In genomic region chr3:8416965-8417364, GRCh38 we compare ENCODE assay signal across 10 cellular contexts.
A peak's percentile ranks its signal among the peaks of the same experiment; 100 is the strongest.
DNase-seq lines count a peak whose midpoint lies in the region; ATAC-seq and TF ChIP-seq lines count a peak whose summit lies in the region.
"Had no signal": no experiment of that assay in that cellular context is flagged by ENCODE, and none has a peak within 500 bp of the region (broad histone marks: within the 10 kb centered on the region; RNA-seq: fewer than 3 reads in every experiment).

No MANE protein-coding gene starts in this region.

- H3K4me1 Mint-ChIP-seq in activated CD4-positive, alpha-beta T cell treated with anti-CD3 and anti-CD28 coated beads for 36 hours = peaks cover 5% of the 10 kb centered on the region
- H3K4me1 Mint-ChIP-seq in dendritic cell treated with granulocyte-macrophage colony-stimulating factor and Interleukin-4, amounts not matched to agents 40 ng/mL and 50 ng/mL, for 4 days (ENCODE audit: low read depth) = no peaks in the 10 kb centered on the region

- H3K36me3 ChIP-seq in Karpas-422 (ENCODE audit: insufficient read depth, low read length) (no peaks in the 10 kb centered on the region), MM.1S (replicated peaks; ENCODE audit: insufficient read depth, low read length) (no peaks in the 10 kb centered on the region)

- no peak overlapping the region for H3K27ac ChIP-seq in Karpas-422 (ENCODE audit: low read length)
- no peak overlapping the region for H3K27ac ChIP-seq in MM.1S (ENCODE audit: low read length)

- H3K4me3 Mint-ChIP-seq in activated CD4-positive, alpha-beta T cell treated with anti-CD3 and anti-CD28 coated beads for 36 hours = no peak overlapping the region
- H3K4me3 Mint-ChIP-seq in dendritic cell treated with granulocyte-macrophage colony-stimulating factor and Interleukin-4, amounts not matched to agents 40 ng/mL and 50 ng/mL, for 4 days = peak overlapping the region; percentile 17
- H3K4me3 Mint-ChIP-seq: CD4-positive, alpha-beta T cell had no signal

- H3K9me2 ChIP-seq in Karpas-422 (replicated peaks; ENCODE audit: insufficient read depth, low read length) = no peaks in the 10 kb centered on the region
- no peaks in the 10 kb centered on the region for H3K9me2 ChIP-seq in MM.1S (replicated peaks; ENCODE audit: insufficient read depth, low read length)

- no peak for ATAC-seq in activated CD4-positive, alpha-beta T cell treated with anti-CD3 and anti-CD28 coated beads for 36 hours
- ATAC-seq in HG02610 (IDR thresholded peaks at IDR 0.05; ENCODE audit: unreplicated experiment) = no peak

- no peak for TF ChIP-seq CTCF in MM.1S (IDR thresholded peaks at IDR 0.05; ENCODE audit: low read length)

- H3K9ac ChIP-seq in Karpas-422 (ENCODE audit: low read length) (no peak overlapping the region), MM.1S (ENCODE audit: low read length) (no peak overlapping the region)

- H3K4me2 ChIP-seq in Karpas-422 (ENCODE audit: low read depth, low read length, poor library complexity, severe bottlenecking) (no peak overlapping the region), MM.1S (ENCODE audit: low read depth, low read length) (no peak overlapping the region)

- H3K36me3 Mint-ChIP-seq in activated CD4-positive, alpha-beta T cell treated with anti-CD3 and anti-CD28 coated beads for 36 hours (ENCODE audit: low read depth) = no peaks in the 10 kb centered on the region
- H3K36me3 Mint-ChIP-seq in dendritic cell treated with granulocyte-macrophage colony-stimulating factor and Interleukin-4, amounts not matched to agents 40 ng/mL and 50 ng/mL, for 4 days (ENCODE audit: low read depth) = no peaks in the 10 kb centered on the region

- intact Hi-C loops in activated CD4-positive, alpha-beta T cell treated with anti-CD3 and anti-CD28 coated beads for 36 hours (cut with DNase I, micrococcal nuclease) = loop anchor here (1.0 to 5.0 kb wide), 2 partner anchors 93 to 180 kb away; no protein-coding TSS in a partner anchor
- intact Hi-C loops in dendritic cell treated with granulocyte-macrophage colony-stimulating factor and Interleukin-4, amounts not matched to agents 40 ng/mL and 50 ng/mL, for 4 days (cut with micrococcal nuclease) = loop anchor here (1.0 kb wide), 1 partner anchor 206 kb away; no protein-coding TSS in a partner anchor

- no peaks in the 10 kb centered on the region for H3K27me3 Mint-ChIP-seq in activated CD4-positive, alpha-beta T cell treated with anti-CD3 and anti-CD28 coated beads for 36 hours
- no peaks in the 10 kb centered on the region for H3K27me3 Mint-ChIP-seq in dendritic cell treated with granulocyte-macrophage colony-stimulating factor and Interleukin-4, amounts not matched to agents 40 ng/mL and 50 ng/mL, for 4 days
- H3K27me3 Mint-ChIP-seq: CD4-positive, alpha-beta T cell had no signal

- H3K79me2 ChIP-seq in Karpas-422 (ENCODE audit: low read length) (no peaks in the 10 kb centered on the region), MM.1S (ENCODE audit: low read length) (no peaks in the 10 kb centered on the region)

- peaks cover 3% of the 10 kb centered on the region for H3K4me1 ChIP-seq in Karpas-422 (ENCODE audit: low read length)
- H3K4me1 ChIP-seq in MM.1S (ENCODE audit: low read length) = no peaks in the 10 kb centered on the region

- no peaks in the 10 kb centered on the region for H3K9me3 Mint-ChIP-seq in activated CD4-positive, alpha-beta T cell treated with anti-CD3 and anti-CD28 coated beads for 36 hours (ENCODE audit: low read depth)
- H3K9me3 Mint-ChIP-seq in dendritic cell treated with granulocyte-macrophage colony-stimulating factor and Interleukin-4, amounts not matched to agents 40 ng/mL and 50 ng/mL, for 4 days = no peaks in the 10 kb centered on the region
- H3K9me3 Mint-ChIP-seq: CD4-positive, alpha-beta T cell had no signal

- H4K20me1 ChIP-seq in Karpas-422 (ENCODE audit: insufficient read depth, low read depth, low read length) (no peaks in the 10 kb centered on the region), MM.1S (ENCODE audit: insufficient read depth, low read length) (no peaks in the 10 kb centered on the region)

- H3K4me3 ChIP-seq in Karpas-422 (ENCODE audit: low read length) (no peak overlapping the region), MM.1S (ENCODE audit: low read length) (no peak overlapping the region)

- no peaks in the 10 kb centered on the region for H3F3A ChIP-seq in MM.1S (ENCODE audit: insufficient read depth, low read length)

- POLR2A ChIA-PET in activated CD4-positive, alpha-beta T cell treated with anti-CD3 and anti-CD28 coated beads for 36 hours (lab: Charles Lee) = no interaction called here

- H3K27me3 ChIP-seq in Karpas-422 (ENCODE audit: low read length) = no peaks in the 10 kb centered on the region
- no peaks in the 10 kb centered on the region for H3K27me3 ChIP-seq in MM.1S (replicated peaks; ENCODE audit: insufficient read depth, low read length)

- peak; percentile 23 for DNase-seq in activated CD4-positive, alpha-beta T cell treated with anti-CD3 and anti-CD28 coated beads for 36 hours
- no peak for DNase-seq in activated CD4-positive, alpha-beta T cell treated with anti-CD3 and anti-CD28 coated beads for 1 hour
- peak; percentile 57 for DNase-seq in Karpas-422
- peak; percentile 21 for DNase-seq in renal cortical epithelial cell (ENCODE audit: low read depth)
- no peak for DNase-seq in putamen (ENCODE audit: low spot score)
- DNase-seq in MM.1S = no peak
- DNase-seq: NCI-H510A had no signal

- no peaks in the 10 kb centered on the region for H3K9me3 ChIP-seq in Karpas-422 (ENCODE audit: low read length)
- no peaks in the 10 kb centered on the region for H3K9me3 ChIP-seq in MM.1S (replicated peaks; ENCODE audit: insufficient read depth, low read length)

- no peak overlapping the region for H3K27ac Mint-ChIP-seq in activated CD4-positive, alpha-beta T cell treated with anti-CD3 and anti-CD28 coated beads for 36 hours
- no peak overlapping the region for H3K27ac Mint-ChIP-seq in dendritic cell treated with granulocyte-macrophage colony-stimulating factor and Interleukin-4, amounts not matched to agents 40 ng/mL and 50 ng/mL, for 4 days
- H3K27ac Mint-ChIP-seq: CD4-positive, alpha-beta T cell had no signal

- CTCF ChIA-PET in activated CD4-positive, alpha-beta T cell treated with anti-CD3 and anti-CD28 coated beads for 36 hours (lab: Charles Lee) = interaction anchor here (0.6 to 4.3 kb wide), 25 partner anchors 8 to 907 kb away, joined by 3 to 65 read pairs (median 4); no protein-coding TSS in a partner anchor

- H2AFZ ChIP-seq in Karpas-422 (ENCODE audit: low read length) (no peak overlapping the region), MM.1S (ENCODE audit: low read length) (no peak overlapping the region)

Comparison
In these comparisons a context has a peak if more than half of its experiments do, and no peak if none do; other contexts are left out.
1. DNase-seq: peak in activated CD4-positive, alpha-beta T cell treated with anti-CD3 and anti-CD28 coated beads for 36 hours (single experiment), Karpas-422 (single experiment) and renal cortical epithelial cell (single experiment); none in activated CD4-positive, alpha-beta T cell treated with anti-CD3 and anti-CD28 coated beads for 1 hour (single experiment), putamen (single experiment) and MM.1S (single experiment).